Comparison of ENCODE assay signal across 2 cellular contexts in genomic region chr9:113886003-113886324, GRCh38.
TF ChIP-seq lines count a peak whose summit lies in the region.

No MANE protein-coding gene starts in this region.

TF ChIP-seq in liver, 16 proteins besides CTCF, POLR2A, EP300 and RAD21:
- TF ChIP-seq JUND (IDR thresholded peaks at IDR 0.05), result no peak
- no peak for TF ChIP-seq FOXA2 (IDR thresholded peaks at IDR 0.05)
- no peak for TF ChIP-seq GABPA (IDR thresholded peaks at IDR 0.05 in 1 of 2, conservative IDR thresholded peaks at IDR 0.05 in 1 of 2)
- TF ChIP-seq EGR1 (IDR thresholded peaks at IDR 0.05; ENCODE audit: low read depth in 2 of 2), result no peak
- TF ChIP-seq HNF4A (conservative IDR thresholded peaks at IDR 0.05), result peak in 1 of 2 donors; percentile 25

TF ChIP-seq in HepG2, 621 proteins besides CTCF, POLR2A, EP300 and RAD21:
- TF ChIP-seq NFRKB (IDR thresholded peaks at IDR 0.05), result no peak
- no peak for TF ChIP-seq KAT7 (CRISPR knock-in tag; IDR thresholded peaks at IDR 0.05; ENCODE audit: borderline replicate concordance)
- no peak for TF ChIP-seq IRX3 (CRISPR knock-in tag; IDR thresholded peaks at IDR 0.05; ENCODE audit: borderline replicate concordance, low read depth)
- TF ChIP-seq MIXL1 (CRISPR knock-in tag; IDR thresholded peaks at IDR 0.05), result no peak
- no peak for TF ChIP-seq PHF20 (CRISPR knock-in tag; IDR thresholded peaks at IDR 0.05)
- TF ChIP-seq JARID2 (CRISPR knock-in tag; IDR thresholded peaks at IDR 0.05; ENCODE audit: insufficient replicate concordance), result no peak
- TF ChIP-seq ZNF468 (CRISPR knock-in tag; IDR thresholded peaks at IDR 0.05), result no peak
- no peak for TF ChIP-seq PHF21A (CRISPR knock-in tag; IDR thresholded peaks at IDR 0.05)
- TF ChIP-seq, protein P1, sequence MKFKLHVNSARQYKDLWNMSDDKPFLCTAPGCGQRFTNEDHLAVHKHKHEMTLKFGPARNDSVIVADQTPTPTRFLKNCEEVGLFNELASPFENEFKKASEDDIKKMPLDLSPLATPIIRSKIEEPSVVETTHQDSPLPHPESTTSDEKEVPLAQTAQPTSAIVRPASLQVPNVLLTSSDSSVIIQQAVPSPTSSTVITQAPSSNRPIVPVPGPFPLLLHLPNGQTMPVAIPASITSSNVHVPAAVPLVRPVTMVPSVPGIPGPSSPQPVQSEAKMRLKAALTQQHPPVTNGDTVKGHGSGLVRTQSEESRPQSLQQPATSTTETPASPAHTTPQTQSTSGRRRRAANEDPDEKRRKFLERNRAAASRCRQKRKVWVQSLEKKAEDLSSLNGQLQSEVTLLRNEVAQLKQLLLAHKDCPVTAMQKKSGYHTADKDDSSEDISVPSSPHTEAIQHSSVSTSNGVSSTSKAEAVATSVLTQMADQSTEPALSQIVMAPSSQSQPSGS (CRISPR knock-in tag; IDR thresholded peaks at IDR 0.05), result no peak
- no peak for TF ChIP-seq ZFYVE20 (CRISPR knock-in tag; IDR thresholded peaks at IDR 0.05; ENCODE audit: borderline replicate concordance, low read depth)
- no peak for TF ChIP-seq ZNF224 (CRISPR knock-in tag; IDR thresholded peaks at IDR 0.05)
- TF ChIP-seq CCDC6 (CRISPR knock-in tag; IDR thresholded peaks at IDR 0.05), result no peak
- no peak for TF ChIP-seq SIX4 (CRISPR knock-in tag; IDR thresholded peaks at IDR 0.05)
